1 cellular context compared by ENCODE assay signal in the genomic region with DNA sequence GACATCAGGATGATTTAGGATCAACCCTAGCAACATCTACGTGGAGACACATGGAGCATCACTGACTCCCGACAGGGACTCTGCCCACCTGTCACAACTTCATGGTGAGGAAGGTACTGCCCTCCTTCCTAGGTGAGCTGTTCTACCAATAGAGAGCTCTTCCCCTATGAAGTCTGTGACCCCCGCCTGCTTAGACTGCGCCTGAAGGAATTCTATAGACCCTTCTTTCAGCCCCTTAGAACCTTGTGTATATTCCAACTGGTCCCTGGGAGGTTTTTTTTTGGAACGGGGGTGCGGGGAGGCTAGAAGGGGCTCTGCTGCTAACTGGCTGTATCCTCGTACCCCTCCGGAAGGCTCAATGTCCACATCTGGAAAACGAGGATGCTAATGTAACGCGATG.
TF ChIP-seq lines count a peak whose summit lies in the region.

No MANE protein-coding gene starts in this region.

TF ChIP-seq in SK-N-SH, 30 proteins besides CTCF, POLR2A, EP300 and RAD21 (continued from another document):
- TF ChIP-seq MEF2A (IDR thresholded peaks at IDR 0.05; ENCODE audit: borderline replicate concordance, low read depth) (no peak), YY1 (IDR thresholded peaks at IDR 0.05; ENCODE audit: low read depth) (no peak), ELF1 (IDR thresholded peaks at IDR 0.05) (no peak), GABPA (IDR thresholded peaks at IDR 0.05; ENCODE audit: low read depth) (no peak), JUND (IDR thresholded peaks at IDR 0.05) (no peak), TCF12 (IDR thresholded peaks at IDR 0.05) (no peak), RCOR1 (IDR thresholded peaks at IDR 0.05; ENCODE audit: low read length) (no peak), FOXJ3 (CRISPR knock-in tag; IDR thresholded peaks at IDR 0.05) (no peak), FOXM1 (IDR thresholded peaks at IDR 0.05; ENCODE audit: low read depth) (no peak), FOSL2 (IDR thresholded peaks at IDR 0.05; ENCODE audit: borderline replicate concordance, low read depth) (no peak)
- TF ChIP-seq, protein P1, sequence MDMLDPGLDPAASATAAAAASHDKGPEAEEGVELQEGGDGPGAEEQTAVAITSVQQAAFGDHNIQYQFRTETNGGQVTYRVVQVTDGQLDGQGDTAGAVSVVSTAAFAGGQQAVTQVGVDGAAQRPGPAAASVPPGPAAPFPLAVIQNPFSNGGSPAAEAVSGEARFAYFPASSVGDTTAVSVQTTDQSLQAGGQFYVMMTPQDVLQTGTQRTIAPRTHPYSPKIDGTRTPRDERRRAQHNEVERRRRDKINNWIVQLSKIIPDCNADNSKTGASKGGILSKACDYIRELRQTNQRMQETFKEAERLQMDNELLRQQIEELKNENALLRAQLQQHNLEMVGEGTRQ (IDR thresholded peaks at IDR 0.05; ENCODE audit: borderline replicate concordance, low read depth, low read length) = no peak
- TF ChIP-seq, protein P2, sequence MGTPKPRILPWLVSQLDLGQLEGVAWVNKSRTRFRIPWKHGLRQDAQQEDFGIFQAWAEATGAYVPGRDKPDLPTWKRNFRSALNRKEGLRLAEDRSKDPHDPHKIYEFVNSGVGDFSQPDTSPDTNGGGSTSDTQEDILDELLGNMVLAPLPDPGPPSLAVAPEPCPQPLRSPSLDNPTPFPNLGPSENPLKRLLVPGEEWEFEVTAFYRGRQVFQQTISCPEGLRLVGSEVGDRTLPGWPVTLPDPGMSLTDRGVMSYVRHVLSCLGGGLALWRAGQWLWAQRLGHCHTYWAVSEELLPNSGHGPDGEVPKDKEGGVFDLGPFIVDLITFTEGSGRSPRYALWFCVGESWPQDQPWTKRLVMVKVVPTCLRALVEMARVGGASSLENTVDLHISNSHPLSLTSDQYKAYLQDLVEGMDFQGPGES (IDR thresholded peaks at IDR 0.05; ENCODE audit: low read depth, low read length) = no peak
